Comparison of ENCODE assay signal across 1 cellular context in the genomic region with DNA sequence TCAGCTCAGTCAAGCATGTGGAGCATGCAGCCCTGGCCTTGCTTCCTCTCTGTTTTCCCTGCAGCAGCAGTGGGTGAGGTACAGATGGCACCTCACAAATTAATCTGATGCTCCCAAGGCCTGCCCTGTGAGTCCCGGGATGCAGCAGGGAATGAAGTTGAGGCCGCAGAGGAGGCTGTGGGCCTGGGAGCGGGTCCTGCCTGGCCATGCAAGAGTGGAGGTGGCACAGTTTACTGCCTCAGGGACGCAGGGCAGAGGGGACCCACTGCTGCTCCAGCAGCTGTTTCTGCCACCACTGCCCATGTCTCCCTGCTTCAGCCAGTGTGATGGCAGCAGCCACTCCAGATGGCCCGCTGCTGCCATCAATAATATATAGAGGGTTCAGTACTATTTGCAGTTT.
TF ChIP-seq lines count a peak whose summit lies in the region.

No MANE protein-coding gene starts in this region.

TF ChIP-seq in H1, 55 proteins besides CTCF, POLR2A, EP300 and RAD21:
- TF ChIP-seq CHD2 (IDR thresholded peaks at IDR 0.05; ENCODE audit: low read length) = no peak
- TF ChIP-seq KDM1A (IDR thresholded peaks at IDR 0.05; ENCODE audit: borderline replicate concordance, low read length) = no peak
- TF ChIP-seq FOSL1 (IDR thresholded peaks at IDR 0.05; ENCODE audit: insufficient read depth, low read depth, low read length) = no peak
